31 cellular contexts compared by ENCODE assay signal in genomic region chr6:46838033-46838432, GRCh38. TPM values are rescaled to one million over a fixed set of nuclear protein-coding genes. Genes with fewer than 3 reads are reported as not detected.
"Had no signal": no experiment of that assay in that cellular context is flagged by ENCODE, and none has a peak within 500 bp of the region (broad histone marks: within the 10 kb centered on the region; RNA-seq: fewer than 3 reads in every experiment).

No MANE protein-coding gene starts in this region.

- H3K27ac Mint-ChIP-seq: stimulated activated effector memory CD8-positive, alpha-beta T cell treated with anti-CD3 and anti-CD28 coated beads, Interleukin-12 subunit alpha, Interleukin-12 subunit beta, amount 100 ng/mL, for 72 hours; stimulated activated memory B cell treated with anti-CD40 and anti-IgM and Interleukin-4, amounts not matched to agents 10 μg/mL and 1 μg/mL and 100 μg/mL, for 72 hours; stimulated activated naive B cell treated with anti-CD40 and anti-IgM and Interleukin-4, amounts not matched to agents 10 μg/mL and 1 μg/mL and 100 μg/mL, for 72 hours; stimulated activated naive CD8-positive, alpha-beta T cell treated with anti-CD3 and anti-CD28 coated beads, Interleukin-15, Interleukin-2, amounts not matched to agents 100 ng/mL and 50 ng/mL, for 24 hours; type B pancreatic cell had no signal

- H3K4me3 Mint-ChIP-seq: stimulated activated effector memory CD8-positive, alpha-beta T cell treated with anti-CD3 and anti-CD28 coated beads, Interleukin-12 subunit alpha, Interleukin-12 subunit beta, amount 100 ng/mL, for 72 hours; stimulated activated memory B cell treated with anti-CD40 and anti-IgM and Interleukin-4, amounts not matched to agents 10 μg/mL and 1 μg/mL and 100 μg/mL, for 72 hours; stimulated activated naive B cell treated with anti-CD40 and anti-IgM and Interleukin-4, amounts not matched to agents 10 μg/mL and 1 μg/mL and 100 μg/mL, for 72 hours; stimulated activated naive CD8-positive, alpha-beta T cell treated with anti-CD3 and anti-CD28 coated beads, Interleukin-15, amount 100 ng/mL, for 72 hours; stimulated activated naive CD8-positive, alpha-beta T cell treated with anti-CD3 and anti-CD28 coated beads, Interleukin-15, Interleukin-2, amounts not matched to agents 100 ng/mL and 50 ng/mL, for 24 hours; type B pancreatic cell had no signal

- FAIRE-seq: urothelium cell line had no signal

- H3K4me1 Mint-ChIP-seq: stimulated activated effector memory CD8-positive, alpha-beta T cell treated with anti-CD3 and anti-CD28 coated beads, Interleukin-12 subunit alpha, Interleukin-12 subunit beta, amount 100 ng/mL, for 72 hours; stimulated activated memory B cell treated with anti-CD40 and anti-IgM and Interleukin-4, amounts not matched to agents 10 μg/mL and 1 μg/mL and 100 μg/mL, for 72 hours; stimulated activated naive B cell treated with anti-CD40 and anti-IgM and Interleukin-4, amounts not matched to agents 10 μg/mL and 1 μg/mL and 100 μg/mL, for 72 hours; stimulated activated naive CD8-positive, alpha-beta T cell treated with anti-CD3 and anti-CD28 coated beads, Interleukin-15, amount 100 ng/mL, for 72 hours had no signal

- H3K27ac ChIP-seq: stomach, suprapubic skin, testis, thoracic aorta, thyroid gland, tibial artery, tibial nerve, transverse colon, upper lobe of left lung, upper lobe of right lung, uterus, vagina had no signal

- H3K27me3 ChIP-seq: stomach, suprapubic skin, testis, thyroid gland, tibial artery, tibial nerve, transverse colon, upper lobe of left lung, upper lobe of right lung, uterus, vagina had no signal

- H3K36me3 ChIP-seq: stomach, suprapubic skin, thoracic aorta, thyroid gland, tibial artery, tibial nerve, transverse colon, upper lobe of left lung, upper lobe of right lung, uterus, vagina had no signal

- DNase-seq: stimulated activated CD4-positive, alpha-beta T cell treated with anti-CD3 and anti-CD28 coated beads, Interleukin-2, amount 100 ng/mL, for 48 hours; stimulated activated CD4-positive, alpha-beta T cell treated with anti-CD3 and anti-CD28 coated beads, Interleukin-4, amount 100 ng/mL, for 1 hour; stimulated activated CD4-positive, alpha-beta T cell treated with anti-CD3 and anti-CD28 coated beads, Interleukin-4, amount 100 ng/mL, for 24 hours; stimulated activated CD4-positive, alpha-beta T cell treated with anti-CD3 and anti-CD28 coated beads, Interleukin-4, amount 100 ng/mL, for 4 hours; stimulated activated CD8-positive, alpha-beta memory T cell treated with anti-CD3 and anti-CD28 coated beads, Interleukin-4, amount 100 ng/mL, for 48 hours; stimulated activated naive B cell treated with anti-CD40 and anti-IgM and Interleukin-4, amounts not matched to agents 10 μg/mL and 1 μg/mL and 100 μg/mL, for 72 hours; stimulated activated naive CD4-positive, alpha-beta T cell; stimulated activated naive CD4-positive, alpha-beta T cell treated with Interleukin-2 at 50 U/mL for 16 hours; stimulated activated naive CD8-positive, alpha-beta T cell treated with anti-CD3 and anti-CD28 coated beads, Interleukin-15, amount 100 ng/mL, for 72 hours; stimulated activated naive CD8-positive, alpha-beta T cell treated with anti-CD3 and anti-CD28 coated beads, Interleukin-15, Interleukin-2, amounts not matched to agents 100 U/mL and 50 U/mL, for 24 hours; stomach; substantia nigra; testis; thyroid gland; tibial artery; transverse colon; trophoblast cell; upper lobe of right lung; uterus had no signal

- H3K4me3 ChIP-seq: stomach, suprapubic skin, testis, thoracic aorta, thyroid gland, tibial artery, tibial nerve, transverse colon, upper lobe of left lung, upper lobe of right lung, uterus, vagina had no signal

- H3K4me1 ChIP-seq: stomach, testis, thyroid gland, tibial artery, tibial nerve, upper lobe of left lung, upper lobe of right lung, uterus, vagina had no signal

- H3K36me3 Mint-ChIP-seq: stimulated activated effector memory CD8-positive, alpha-beta T cell treated with anti-CD3 and anti-CD28 coated beads, Interleukin-12 subunit alpha, Interleukin-12 subunit beta, amount 100 ng/mL, for 72 hours; stimulated activated memory B cell treated with anti-CD40 and anti-IgM and Interleukin-4, amounts not matched to agents 10 μg/mL and 1 μg/mL and 100 μg/mL, for 72 hours; type B pancreatic cell had no signal

- H3K27me3 Mint-ChIP-seq: stimulated activated memory B cell treated with anti-CD40 and anti-IgM and Interleukin-4, amounts not matched to agents 10 μg/mL and 1 μg/mL and 100 μg/mL, for 72 hours; stimulated activated naive B cell treated with anti-CD40 and anti-IgM and Interleukin-4, amounts not matched to agents 10 μg/mL and 1 μg/mL and 100 μg/mL, for 72 hours; stimulated activated naive CD8-positive, alpha-beta T cell treated with anti-CD3 and anti-CD28 coated beads, Interleukin-15, amount 100 ng/mL, for 72 hours; stimulated activated naive CD8-positive, alpha-beta T cell treated with anti-CD3 and anti-CD28 coated beads, Interleukin-15, Interleukin-2, amounts not matched to agents 100 ng/mL and 50 ng/mL, for 24 hours; type B pancreatic cell had no signal

- H3K9me3 ChIP-seq: testis, thyroid gland, uterus had no signal

- ATAC-seq: stimulated activated effector memory CD8-positive, alpha-beta T cell treated with anti-CD3 and anti-CD28 coated beads, Interleukin-12 subunit alpha, Interleukin-12 subunit beta, amount 100 ng/mL, for 72 hours; stimulated activated memory B cell treated with anti-CD40 and anti-IgM and Interleukin-4, amounts not matched to agents 10 μg/mL and 1 μg/mL and 100 μg/mL, for 72 hours; stimulated activated naive B cell treated with anti-CD40 and anti-IgM and Interleukin-4, amounts not matched to agents 10 μg/mL and 1 μg/mL and 100 μg/mL, for 72 hours; stimulated activated naive CD8-positive, alpha-beta T cell treated with anti-CD3 and anti-CD28 coated beads, Interleukin-15, amount 100 ng/mL, for 72 hours; stimulated activated naive CD8-positive, alpha-beta T cell treated with anti-CD3 and anti-CD28 coated beads, Interleukin-15, Interleukin-2, amounts not matched to agents 100 U/mL and 50 U/mL, for 24 hours; upper lobe of right lung had no signal

RNA-seq across cellular contexts. Expression of gene MEP1A, which starts 44.8 kb away (rescaled TPM):
- total RNA-seq: thoracic aorta, thyroid gland, tibial nerve, upper lobe of right lung, ureter, urinary bladder, vagina had no signal
- polyA plus RNA-seq: stomach, urinary bladder had no signal
